21 cellular contexts compared by ENCODE assay signal in genomic region chr3:37810788-37811187, GRCh38.
"Had no signal": no experiment of that assay in that cellular context is flagged by ENCODE, and none has a peak within 500 bp of the region (broad histone marks: within the 10 kb centered on the region; RNA-seq: fewer than 3 reads in every experiment).

No MANE protein-coding gene starts in this region.

- DNase-seq: activated CD4-positive, alpha-beta T cell treated with anti-CD3 and anti-CD28 coated beads for 4 hours; activated CD8-positive, alpha-beta T cell treated with anti-CD3 and anti-CD28 coated beads for 36 hours; activated gamma-delta T cell; activated T-cell treated with anti-CD3 and anti-CD28 coated beads, Interleukin-2, amount 50 U/mL, for 48 hours; body of pancreas; central memory CD4-positive, alpha-beta T cell; effector memory CD4-positive, alpha-beta T cell; foreskin keratinocyte; left colon; mammary epithelial cell; naive thymus-derived CD4-positive, alpha-beta T cell; stimulated activated CD4-positive, alpha-beta T cell treated with anti-CD3 and anti-CD28 coated beads, Interleukin-15, amount 100 ng/mL, for 24 hours; stimulated activated CD4-positive, alpha-beta T cell treated with anti-CD3 and anti-CD28 coated beads, Interleukin-4, amount 100 ng/mL, for 1 hour; stimulated activated naive B cell treated with anti-CD40 and anti-IgM and Interleukin-4, amounts not matched to agents 10 μg/mL and 1 μg/mL and 100 μg/mL, for 72 hours; T-helper 17 cell; trophoblast cell had no signal

- H3K27me3 ChIP-seq: body of pancreas, foreskin keratinocyte, neutrophil had no signal

- H3K36me3 Mint-ChIP-seq: activated naive CD4-positive, alpha-beta T cell treated with anti-CD3 and anti-CD28 coated beads, Interleukin-2, amount 50 U/mL, for 72 hours; naive thymus-derived CD4-positive, alpha-beta T cell; stimulated activated naive B cell treated with anti-CD40 and anti-IgM and Interleukin-4, amounts not matched to agents 10 μg/mL and 1 μg/mL and 100 μg/mL, for 72 hours; WTC11 had no signal

- H3K4me3 Mint-ChIP-seq: activated CD8-positive, alpha-beta T cell treated with anti-CD3 and anti-CD28 coated beads for 36 hours; naive thymus-derived CD4-positive, alpha-beta T cell; stimulated activated naive B cell treated with anti-CD40 and anti-IgM and Interleukin-4, amounts not matched to agents 10 μg/mL and 1 μg/mL and 100 μg/mL, for 72 hours; T-helper 17 cell; WTC11 had no signal

- H3K27ac ChIP-seq: body of pancreas, foreskin keratinocyte, neutrophil, parathyroid adenoma, skin epidermis had no signal

- H3K4me3 ChIP-seq: body of pancreas, skin epidermis had no signal

- H3K9me3 ChIP-seq: body of pancreas, neutrophil had no signal

- H3K27ac Mint-ChIP-seq: activated CD8-positive, alpha-beta T cell treated with anti-CD3 and anti-CD28 coated beads for 36 hours; activated naive CD4-positive, alpha-beta T cell treated with anti-CD3 and anti-CD28 coated beads, Interleukin-2, amount 50 U/mL, for 72 hours; naive thymus-derived CD4-positive, alpha-beta T cell; stimulated activated naive B cell treated with anti-CD40 and anti-IgM and Interleukin-4, amounts not matched to agents 10 μg/mL and 1 μg/mL and 100 μg/mL, for 72 hours; T-helper 17 cell; WTC11 had no signal

- H3K4me1 Mint-ChIP-seq: T-helper 17 cell, WTC11 had no signal

- ATAC-seq: activated CD8-positive, alpha-beta T cell treated with anti-CD3 and anti-CD28 coated beads for 36 hours; activated naive CD4-positive, alpha-beta T cell treated with anti-CD3 and anti-CD28 coated beads, Interleukin-2, amount 50 U/mL, for 72 hours; body of pancreas; foreskin keratinocyte; left colon; naive thymus-derived CD4-positive, alpha-beta T cell; stimulated activated naive B cell treated with anti-CD40 and anti-IgM and Interleukin-4, amounts not matched to agents 10 μg/mL and 1 μg/mL and 100 μg/mL, for 72 hours; T-helper 17 cell; WTC11 had no signal

- H3K9me3 Mint-ChIP-seq: activated CD8-positive, alpha-beta T cell treated with anti-CD3 and anti-CD28 coated beads for 36 hours; activated naive CD4-positive, alpha-beta T cell treated with anti-CD3 and anti-CD28 coated beads, Interleukin-2, amount 50 U/mL, for 72 hours; stimulated activated naive B cell treated with anti-CD40 and anti-IgM and Interleukin-4, amounts not matched to agents 10 μg/mL and 1 μg/mL and 100 μg/mL, for 72 hours; WTC11 had no signal
